ENCODE assay signal across 19 cellular contexts in the genomic region with DNA sequence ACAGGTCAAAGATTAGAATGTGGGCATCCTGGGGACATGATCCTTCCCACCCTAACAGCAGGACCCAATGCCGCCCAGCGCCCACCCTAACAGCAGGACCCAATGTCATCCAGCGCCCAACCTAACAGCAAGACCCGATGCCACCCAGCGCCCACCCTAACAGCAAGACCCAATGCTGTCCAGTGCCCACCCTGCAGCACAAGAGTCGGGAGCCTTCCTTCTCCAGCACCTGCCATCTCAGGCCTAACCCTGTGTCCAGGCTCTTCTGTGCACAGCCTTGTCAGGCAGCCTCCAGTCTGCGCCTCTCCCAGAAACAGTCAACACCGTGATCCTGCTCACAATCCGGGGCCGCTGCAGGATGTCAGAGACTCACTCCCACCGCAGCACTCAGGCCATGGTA.
"Had no signal": no experiment of that assay in that cellular context is flagged by ENCODE, and none has a peak within 500 bp of the region (broad histone marks: within the 10 kb centered on the region; RNA-seq: fewer than 3 reads in every experiment).

No MANE protein-coding gene starts in this region.

- H3K79me2 ChIP-seq: hepatocyte had no signal

- H3K27me3 Mint-ChIP-seq: stimulated activated naive B cell treated with anti-CD40 and anti-IgM and Interleukin-4, amounts not matched to agents 10 μg/mL and 1 μg/mL and 100 μg/mL, for 72 hours had no signal

- H3K4me1 Mint-ChIP-seq: memory B cell; neural crest cell; stimulated activated naive B cell treated with anti-CD40 and anti-IgM and Interleukin-4, amounts not matched to agents 10 μg/mL and 1 μg/mL and 100 μg/mL, for 72 hours had no signal

- H3K27me3 ChIP-seq: adrenal gland, body of pancreas had no signal

- H3K4me3 ChIP-seq: adrenal gland, body of pancreas, hepatocyte, suprapubic skin, tibial artery had no signal

- H3K27ac Mint-ChIP-seq: activated naive CD4-positive, alpha-beta T cell treated with anti-CD3 and anti-CD28 coated beads, Interleukin-2, amount 50 U/mL, for 72 hours; memory B cell; naive thymus-derived CD8-positive, alpha-beta T cell; stimulated activated naive B cell treated with anti-CD40 and anti-IgM and Interleukin-4, amounts not matched to agents 10 μg/mL and 1 μg/mL and 100 μg/mL, for 72 hours; WTC11 had no signal

- ATAC-seq: activated naive CD4-positive, alpha-beta T cell treated with anti-CD3 and anti-CD28 coated beads, Interleukin-2, amount 50 U/mL, for 72 hours; body of pancreas; left cardiac atrium; naive thymus-derived CD8-positive, alpha-beta T cell; right cardiac atrium; WTC11 had no signal

- DNase-seq: activated CD4-positive, alpha-beta T cell treated with anti-CD3 and anti-CD28 coated beads, Interleukin-2, amount 50 U/mL, for 4 hours; body of pancreas; effector CD8-positive, alpha-beta T cell; left cardiac atrium; naive thymus-derived CD8-positive, alpha-beta T cell; occipital lobe; right cardiac atrium; stimulated activated CD4-positive, alpha-beta T cell treated with anti-CD3 and anti-CD28 coated beads, Interleukin-12 subunit alpha, Interleukin-12 subunit beta, amount 100 ng/mL, for 4 hours; stimulated activated CD4-positive, alpha-beta T cell treated with anti-CD3 and anti-CD28 coated beads, Interleukin-4, amount 100 ng/mL, for 24 hours; stimulated activated naive B cell treated with anti-CD40 and anti-IgM and Interleukin-4, amounts not matched to agents 10 μg/mL and 1 μg/mL and 100 μg/mL, for 72 hours; T-helper 2 cell had no signal

- H3K4me1 ChIP-seq: adrenal gland, body of pancreas, suprapubic skin, tibial artery had no signal

- H3K27ac ChIP-seq: adrenal gland, body of pancreas, hepatocyte, suprapubic skin, tibial artery had no signal

- H2AFZ ChIP-seq: hepatocyte had no signal

- H3K9me3 ChIP-seq: adrenal gland, body of pancreas, suprapubic skin had no signal

- H3K36me3 ChIP-seq: adrenal gland, suprapubic skin, tibial artery had no signal

- H3K4me2 ChIP-seq: hepatocyte had no signal

- H3K36me3 Mint-ChIP-seq: activated naive CD4-positive, alpha-beta T cell treated with anti-CD3 and anti-CD28 coated beads, Interleukin-2, amount 50 U/mL, for 72 hours; memory B cell; naive thymus-derived CD8-positive, alpha-beta T cell; stimulated activated naive B cell treated with anti-CD40 and anti-IgM and Interleukin-4, amounts not matched to agents 10 μg/mL and 1 μg/mL and 100 μg/mL, for 72 hours had no signal

- H3K9me3 Mint-ChIP-seq: memory B cell, neural crest cell had no signal

- H3K4me3 Mint-ChIP-seq: memory B cell; naive thymus-derived CD8-positive, alpha-beta T cell; neural crest cell; stimulated activated naive B cell treated with anti-CD40 and anti-IgM and Interleukin-4, amounts not matched to agents 10 μg/mL and 1 μg/mL and 100 μg/mL, for 72 hours; WTC11 had no signal
